8 cellular contexts compared by ENCODE assay signal in genomic region chr17:57987582-57988300, GRCh38. TPM values are rescaled to one million over a fixed set of nuclear protein-coding genes. Genes with fewer than 3 reads are reported as not detected.
DNase-seq lines count a peak whose midpoint lies in the region; ATAC-seq, FAIRE-seq and TF ChIP-seq lines count a peak whose summit lies in the region.

A gene with protein sequence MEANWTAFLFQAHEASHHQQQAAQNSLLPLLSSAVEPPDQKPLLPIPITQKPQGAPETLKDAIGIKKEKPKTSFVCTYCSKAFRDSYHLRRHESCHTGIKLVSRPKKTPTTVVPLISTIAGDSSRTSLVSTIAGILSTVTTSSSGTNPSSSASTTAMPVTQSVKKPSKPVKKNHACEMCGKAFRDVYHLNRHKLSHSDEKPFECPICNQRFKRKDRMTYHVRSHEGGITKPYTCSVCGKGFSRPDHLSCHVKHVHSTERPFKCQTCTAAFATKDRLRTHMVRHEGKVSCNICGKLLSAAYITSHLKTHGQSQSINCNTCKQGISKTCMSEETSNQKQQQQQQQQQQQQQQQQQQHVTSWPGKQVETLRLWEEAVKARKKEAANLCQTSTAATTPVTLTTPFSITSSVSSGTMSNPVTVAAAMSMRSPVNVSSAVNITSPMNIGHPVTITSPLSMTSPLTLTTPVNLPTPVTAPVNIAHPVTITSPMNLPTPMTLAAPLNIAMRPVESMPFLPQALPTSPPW (minus strand): TSS chr17:57988254. CDS start chr17:57988111, 143 bp downstream.

- H3K4me3 Mint-ChIP-seq in activated CD8-positive, alpha-beta T cell treated with anti-CD3 and anti-CD28 coated beads for 36 hours = peak within 1 kb of the TSS; percentile 87
- peak within 1 kb of the TSS; percentile 96 for H3K4me3 Mint-ChIP-seq in memory B cell

- DNase-seq in A549 (ENCODE audit: low read depth in 1 of 2, low spot score in 1 of 2) (peak; percentile 76 to 85), NCI-H345 treated with DMSO at 0.1 percent for 48 hours (lab: John Stamatoyannopoulos, UW; ENCODE audit: unreplicated experiment) (peak; percentile 53), memory B cell (ENCODE audit: low spot score in 2 of 2) (peak in 1 of 2 donors; percentile 84)
- peak; percentile 81 for DNase-seq in activated CD8-positive, alpha-beta T cell treated with anti-CD3 and anti-CD28 coated beads for 36 hours
- peak; percentile 56 for DNase-seq in effector CD8-positive, alpha-beta T cell (lab: John Stamatoyannopoulos, UW)
- peak; percentile 62 for DNase-seq in stimulated activated CD8-positive, alpha-beta memory T cell treated with anti-CD3 and anti-CD28 coated beads, Interleukin-12 subunit alpha, Interleukin-12 subunit beta, amount 100 ng/mL, for 1 hour (ENCODE audit: low read depth)

- peak; percentile 18; the same call in 1 of the 2 replicates for TF ChIP-seq POLR2A in A549 (IDR thresholded peaks at IDR 0.05; ENCODE audit: low read length)
- peak; percentile 36 for TF ChIP-seq POLR2A in GM18505 (IDR thresholded peaks at IDR 0.05; ENCODE audit: borderline replicate concordance, extremely low read depth, insufficient read depth, insufficient read length)

- H3K27ac Mint-ChIP-seq in activated CD8-positive, alpha-beta T cell treated with anti-CD3 and anti-CD28 coated beads for 36 hours = peak within 1 kb of the TSS; percentile 91
- H3K27ac Mint-ChIP-seq in memory B cell = peak within 1 kb of the TSS; percentile 92

- H3K27ac ChIP-seq in A549 = peak within 1 kb of the TSS; percentile 96 to 98

- peaks cover 20% of the 10 kb centered on the region for H3K36me3 Mint-ChIP-seq in activated CD8-positive, alpha-beta T cell treated with anti-CD3 and anti-CD28 coated beads for 36 hours (ENCODE audit: low read depth)
- H3K36me3 Mint-ChIP-seq in memory B cell = peaks cover 3% of the 10 kb centered on the region

- peak within 1 kb of the TSS; percentile 84 for H3K4me2 ChIP-seq in A549

- no peak for FAIRE-seq in A549 (lab: Jason Lieb, UNC)

- peak within 1 kb of the TSS; percentile 77 for H3K4me3 ChIP-seq in A549

- peaks cover 76% of the 10 kb centered on the region for H3K4me1 ChIP-seq in A549

- H3K9me3 Mint-ChIP-seq in activated CD8-positive, alpha-beta T cell treated with anti-CD3 and anti-CD28 coated beads for 36 hours = no peaks in the 10 kb centered on the region
- H3K9me3 Mint-ChIP-seq in memory B cell = no peaks in the 10 kb centered on the region

- H3K9me3 ChIP-seq in A549 = no peaks in the 10 kb centered on the region

- no peak for TF ChIP-seq CTCF in A549 (IDR thresholded peaks at IDR 0.05)
- TF ChIP-seq CTCF in activated CD8-positive, alpha-beta T cell treated with anti-CD3 and anti-CD28 coated beads for 36 hours (IDR thresholded peaks at IDR 0.05) = no peak

- no peaks in the 10 kb centered on the region for H3K27me3 Mint-ChIP-seq in activated CD8-positive, alpha-beta T cell treated with anti-CD3 and anti-CD28 coated beads for 36 hours
- no peaks in the 10 kb centered on the region for H3K27me3 Mint-ChIP-seq in memory B cell

- WGBS in A549 (ENCODE audit: missing lambda C conversion rate) = 2% methylated on average over 20 of the region's 74 CpGs

- H3K4me1 Mint-ChIP-seq in activated CD8-positive, alpha-beta T cell treated with anti-CD3 and anti-CD28 coated beads for 36 hours (ENCODE audit: low read depth) = peaks cover 67% of the 10 kb centered on the region
- H3K4me1 Mint-ChIP-seq in memory B cell = peaks cover 27% of the 10 kb centered on the region

- no peak for TF ChIP-seq EP300 in A549 (IDR thresholded peaks at IDR 0.05)

- ATAC-seq in A549 (peak; percentile 65 to 70), GM18505 (IDR thresholded peaks at IDR 0.05; ENCODE audit: unreplicated experiment) (peak; percentile 56), HG03039 (IDR thresholded peaks at IDR 0.05; ENCODE audit: unreplicated experiment) (peak; percentile 55), memory B cell (ENCODE audit: low read depth) (peak; percentile 79)
- peak; percentile 64 for ATAC-seq in activated CD8-positive, alpha-beta T cell treated with anti-CD3 and anti-CD28 coated beads for 36 hours

- intact Hi-C loops in activated CD8-positive, alpha-beta T cell treated with anti-CD3 and anti-CD28 coated beads for 36 hours (cut with micrococcal nuclease) = loop anchor here (5.0 kb wide), 1 partner anchor 35 kb away; no protein-coding TSS in a partner anchor

- TF ChIP-seq RAD21 in A549 (conservative IDR thresholded peaks at IDR 0.05 in 1 of 2, IDR thresholded peaks at IDR 0.05 in 1 of 2) = 0 out of 5 replicates have a peak, but pooled peaks of 1 of the 2 experiments have one; percentile 9

- CTCF ChIA-PET in A549 (lab: Yijun Ruan, JAX) = interaction anchor here (1.3 to 26.3 kb wide), 15 partner anchors 11 to 154 kb away, joined by 3 to 1377 read pairs (median 17); partner anchors contain the start of genes CUEDC1 and MRPS23
- CTCF ChIA-PET in activated CD8-positive, alpha-beta T cell treated with anti-CD3 and anti-CD28 coated beads for 36 hours (lab: Charles Lee) = interaction anchor here (1.4 to 4.1 kb wide), 2 partner anchors 9 to 12 kb away, joined by 3 to 54 read pairs; no protein-coding TSS in a partner anchor

- POLR2A ChIA-PET in A549 (lab: Yijun Ruan, JAX) = interaction anchor here (0.7 to 5.2 kb wide), 23 partner anchors 9 to 138 kb away, joined by 3 to 36 read pairs (median 6); partner anchors contain the start of genes CUEDC1, DYNLL2, MRPS23 and SRSF1
- POLR2A ChIA-PET in activated CD8-positive, alpha-beta T cell treated with anti-CD3 and anti-CD28 coated beads for 36 hours (lab: Charles Lee) = interaction anchor here (1.0 to 12.1 kb wide), 7 partner anchors 8 to 127 kb away, joined by 3 to 230 read pairs (median 4); partner anchors contain the start of gene SRSF1

TF ChIP-seq in A549, 52 proteins besides CTCF, POLR2A, EP300 and RAD21 (continues in another document):
- no peak for TF ChIP-seq NFE2L2 (conservative IDR thresholded peaks at IDR 0.05; ENCODE audit: low read length)
- TF ChIP-seq CEBPB (IDR thresholded peaks at IDR 0.05) = no peak
- TF ChIP-seq FOSB (CRISPR knock-in tag; IDR thresholded peaks at IDR 0.05) = no peak
- TF ChIP-seq MAX (IDR thresholded peaks at IDR 0.05) = peak; percentile 69
- TF ChIP-seq RARB (CRISPR knock-in tag; IDR thresholded peaks at IDR 0.05) = peak; percentile 46; the same call in 1 of the 2 replicates
- TF ChIP-seq HEYL (CRISPR knock-in tag; IDR thresholded peaks at IDR 0.05) = no peak
- 0 out of 2 replicates have a peak, but pooled peaks have one; percentile 61 for TF ChIP-seq TFCP2L1 (CRISPR knock-in tag; IDR thresholded peaks at IDR 0.05)
- TF ChIP-seq, protein P1, sequence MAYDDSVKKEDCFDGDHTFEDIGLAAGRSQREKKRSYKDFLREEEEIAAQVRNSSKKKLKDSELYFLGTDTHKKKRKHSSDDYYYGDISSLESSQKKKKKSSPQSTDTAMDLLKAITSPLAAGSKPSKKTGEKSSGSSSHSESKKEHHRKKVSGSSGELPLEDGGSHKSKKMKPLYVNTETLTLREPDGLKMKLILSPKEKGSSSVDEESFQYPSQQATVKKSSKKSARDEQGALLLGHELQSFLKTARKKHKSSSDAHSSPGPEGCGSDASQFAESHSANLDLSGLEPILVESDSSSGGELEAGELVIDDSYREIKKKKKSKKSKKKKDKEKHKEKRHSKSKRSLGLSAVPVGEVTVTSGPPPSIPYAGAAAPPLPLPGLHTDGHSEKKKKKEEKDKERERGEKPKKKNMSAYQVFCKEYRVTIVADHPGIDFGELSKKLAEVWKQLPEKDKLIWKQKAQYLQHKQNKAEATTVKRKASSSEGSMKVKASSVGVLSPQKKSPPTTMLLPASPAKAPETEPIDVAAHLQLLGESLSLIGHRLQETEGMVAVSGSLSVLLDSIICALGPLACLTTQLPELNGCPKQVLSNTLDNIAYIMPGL (CRISPR knock-in tag; IDR thresholded peaks at IDR 0.05; ENCODE audit: borderline replicate concordance) = peak; percentile 20; the same call in 1 of the 2 replicates
- TF ChIP-seq EHMT2 (IDR thresholded peaks at IDR 0.05; ENCODE audit: low read depth) = no peak
- TF ChIP-seq FOSL2 (IDR thresholded peaks at IDR 0.05) = no peak
- TF ChIP-seq FOSL2 (CRISPR knock-in tag; IDR thresholded peaks at IDR 0.05) = peak; percentile 25; the same call in 1 of the 2 replicates
- no peak for TF ChIP-seq EHF (CRISPR knock-in tag; IDR thresholded peaks at IDR 0.05)
- TF ChIP-seq E2F6 (IDR thresholded peaks at IDR 0.05; ENCODE audit: borderline replicate concordance, low read depth) = no peak
- no peak for TF ChIP-seq HDAC2 (IDR thresholded peaks at IDR 0.05)
- no peak for TF ChIP-seq MAFK (IDR thresholded peaks at IDR 0.05; ENCODE audit: partially characterized antibody)
- TF ChIP-seq USF2 (IDR thresholded peaks at IDR 0.05) = no peak
- TF ChIP-seq SMC3 (IDR thresholded peaks at IDR 0.05) = peak; percentile 23; the same call in 1 of the 3 replicates
- TF ChIP-seq FOXS1 (CRISPR knock-in tag; IDR thresholded peaks at IDR 0.05) = no peak
- TF ChIP-seq PHF8 (IDR thresholded peaks at IDR 0.05; ENCODE audit: borderline replicate concordance, low read depth) = peak; percentile 71
- no peak for TF ChIP-seq TP53 (CRISPR knock-in tag; IDR thresholded peaks at IDR 0.05)

RNA-seq across cellular contexts. Expression of the gene that starts here (rescaled TPM):
- 57.7 and 63.8 TPM in 2 replicates for polyA plus RNA-seq in A549 (2011; rRNA removed)
- 19.9 and 25.2 TPM in 2 replicates for polyA plus RNA-seq in A549 (2012; cell fraction: cytosol; rRNA removed)
- 12.5 and 13.7 TPM in 2 replicates for polyA plus RNA-seq in A549 (2012; cell fraction: nucleus; rRNA removed)
- 48.1 to 55.5 TPM (median 50.3 TPM) in 3 replicates for polyA plus RNA-seq in A549 (2017; fragmentation: RNase III; extraction: RNeasy Plus Mini Kit Qiagen cat#74134 plus additional on column Dnase treatment)
- 83.1 and 90.7 TPM in 2 replicates for polyA minus RNA-seq in A549 (2011; rRNA and poly(A)+ RNA removed)
- total RNA-seq in activated CD8-positive, alpha-beta T cell treated with anti-CD3 and anti-CD28 coated beads for 36 hours = 10 to 100 TPM; 17.9 to 19.6 TPM
